8 cellular contexts compared by ENCODE assay signal in the genomic region with DNA sequence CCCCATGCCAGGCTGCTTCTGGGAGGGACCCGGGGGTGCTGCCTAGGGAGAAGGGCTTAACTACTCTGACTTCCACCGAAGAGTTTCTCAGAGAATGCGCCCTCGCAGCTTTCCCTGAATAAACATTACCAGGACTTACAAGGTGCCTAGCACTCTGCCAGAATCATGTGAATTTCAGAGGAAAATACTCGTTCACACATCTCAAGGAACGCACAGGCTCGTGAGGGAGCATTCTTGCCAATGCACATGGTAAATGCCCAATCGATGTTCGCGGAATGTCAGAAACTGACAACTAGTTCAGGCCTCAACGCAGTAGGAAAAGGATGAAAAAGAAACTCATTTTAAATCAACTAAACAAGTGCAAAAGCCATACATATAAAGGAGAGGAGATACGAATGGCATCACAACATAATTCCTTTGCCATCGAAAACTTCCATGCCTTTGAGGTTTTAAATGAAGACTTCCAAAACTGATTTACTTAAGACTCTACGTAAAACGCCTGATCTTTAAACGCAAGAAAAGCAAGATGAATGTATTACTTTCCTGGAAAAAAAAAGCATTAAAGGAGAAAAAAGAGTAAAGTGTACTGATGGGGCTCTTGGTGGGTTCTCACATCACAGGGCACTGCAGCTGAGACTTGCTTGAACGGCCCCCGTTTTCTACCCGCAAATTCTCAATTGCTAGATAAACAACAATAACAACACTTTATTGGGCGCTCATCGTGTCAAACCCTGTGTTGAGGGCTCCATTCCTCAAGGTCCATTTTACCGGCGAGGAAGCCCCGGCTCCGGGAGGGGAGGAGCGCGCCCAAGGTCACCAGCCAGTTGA. TPM values are rescaled to one million over a fixed set of nuclear protein-coding genes. Genes with fewer than 3 reads are reported as not detected.
DNase-seq lines count a peak whose midpoint lies in the region; ATAC-seq and TF ChIP-seq lines count a peak whose summit lies in the region.

No MANE protein-coding gene starts in this region.

- no peak for TF ChIP-seq CTCF in vagina (IDR thresholded peaks at IDR 0.05)

- peaks cover 28% of the 10 kb centered on the region for H3K4me1 ChIP-seq in vagina

- H3K27ac ChIP-seq in vagina, result peak overlapping the region; percentile 98

- peak; percentile 41 for DNase-seq in DMS 273 (lab: John Stamatoyannopoulos, UW; ENCODE audit: unreplicated experiment)
- no peak for DNase-seq in DMS 273 treated with DMSO at 0.1 percent for 48 hours (lab: John Stamatoyannopoulos, UW)
- DNase-seq in NCI-H460 (ENCODE audit: extremely low read depth, low read depth), result peak; percentile 28
- DNase-seq in central memory CD4-positive, alpha-beta T cell, result peak; percentile 7
- DNase-seq in midbrain (lab: John Stamatoyannopoulos, UW), result peak; percentile 40
- DNase-seq in vagina (ENCODE audit: extremely low spot score in 2 of 2), result peak in 1 of 2 donors; percentile 89

- peak overlapping the region; percentile 81 to 97 for H3K4me3 ChIP-seq in vagina

- no peak for ATAC-seq in HG02763 (IDR thresholded peaks at IDR 0.05; ENCODE audit: unreplicated experiment)
- ATAC-seq in HG03521 (IDR thresholded peaks at IDR 0.05; ENCODE audit: unreplicated experiment), result no peak

- no peaks in the 10 kb centered on the region for H3K36me3 ChIP-seq in vagina

- no peaks in the 10 kb centered on the region for H3K9me3 ChIP-seq in vagina

- TF ChIP-seq POLR2A in vagina (IDR thresholded peaks at IDR 0.05), result no peak

- intact Hi-C loops in vagina (cut with DNase I), result no loop called here

- H3K27me3 ChIP-seq in vagina, result no peaks in the 10 kb centered on the region

RNA-seq across cellular contexts. Expression of a gene that starts 0.8 kb away (rescaled TPM):
- total RNA-seq in NCI-H460 (2014; rRNA removed; shearing (Covaris generic)), result 106 and 119 TPM in 2 replicates
- 96.0 and 224 TPM in 2 replicates for polyA plus RNA-seq in NCI-H460 (2014; cell fraction: nucleus; rRNA removed)
- total RNA-seq in vagina, result 6.6 TPM

RNA-seq across cellular contexts. Expression of a gene that starts 1.2 kb away (rescaled TPM):
- total RNA-seq in NCI-H460 (2014; rRNA removed; shearing (Covaris generic)), result 73.3 and 92.6 TPM in 2 replicates
- polyA plus RNA-seq in NCI-H460 (2014; cell fraction: nucleus; rRNA removed), result 36.4 and 48.7 TPM in 2 replicates
- total RNA-seq in vagina, result 8.3 TPM

RNA-seq across cellular contexts. Expression of a gene that starts 29.8 kb away (rescaled TPM):
- 26.2 and 33.4 TPM in 2 replicates for total RNA-seq in NCI-H460 (2014; rRNA removed; shearing (Covaris generic))
- 11.0 and 18.2 TPM in 2 replicates for polyA plus RNA-seq in NCI-H460 (2014; cell fraction: nucleus; rRNA removed)
- total RNA-seq in vagina, result 29.7 TPM

Comparison
In these comparisons a context has a peak if more than half of its experiments do, and no peak if none do; other contexts are left out.
1. RNA of a gene that starts 0.8 kb away (total RNA-seq): 106 to 119 TPM in NCI-H460; 6.6 TPM in vagina (single experiment); every median in the first group is over 10 times any median in the second.